Comparison of ENCODE assay signal across 21 cellular contexts in genomic region chr2:68060652-68061051, GRCh38. TPM values are rescaled to one million over a fixed set of nuclear protein-coding genes. Genes with fewer than 3 reads are reported as not detected.
DNase-seq lines count a peak whose midpoint lies in the region; TF ChIP-seq lines count a peak whose summit lies in the region.
"Had no signal": no experiment of that assay in that cellular context is flagged by ENCODE, and none has a peak within 500 bp of the region (broad histone marks: within the 10 kb centered on the region; RNA-seq: fewer than 3 reads in every experiment).

No MANE protein-coding gene starts in this region.

- H3K4me1 Mint-ChIP-seq in CD4-positive, alpha-beta memory T cell, result peaks cover 43 to 69% (median 53%) of the 10 kb centered on the region in 4 donors
- H3K4me1 Mint-ChIP-seq in nephron progenitor cell, result peaks cover 27% of the 10 kb centered on the region

- no peaks in the 10 kb centered on the region for H3K9me2 ChIP-seq in Loucy (replicated peaks; ENCODE audit: low read depth, low read length)

- no peak for DNase-seq in CD4-positive, alpha-beta memory T cell
- DNase-seq in epithelial cell of esophagus (ENCODE audit: low read depth) (peak; percentile 90), nephron progenitor cell (no peak), SHP77 (lab: John Stamatoyannopoulos, UW) (no peak), NCI-H510A (lab: John Stamatoyannopoulos, UW) (no peak), NCI-H748 treated with DMSO at 0.1 percent for 48 hours (lab: John Stamatoyannopoulos, UW) (no peak)
- DNase-seq: activated CD4-positive, alpha-beta T cell treated with anti-CD3 and anti-CD28 coated beads, Interleukin-2, amount 50 U/mL, for 1 hour; brain microvascular endothelial cell; effector memory CD4-positive, alpha-beta T cell; glutamatergic neuron; left cardiac atrium; mesendoderm; naive B cell; NCI-H1048; NCI-H2029; NCI-H2227 treated with DMSO at 0.1 percent for 48 hours; pancreas had no signal

- TF ChIP-seq CTCF in Loucy (conservative IDR thresholded peaks at IDR 0.05; ENCODE audit: low read length) (no peak), epithelial cell of esophagus (IDR thresholded peaks at IDR 0.05; ENCODE audit: insufficient read depth, low read depth, low read length, missing control alignments) (no peak), nephron progenitor cell (IDR thresholded peaks at IDR 0.05) (no peak)

- intact Hi-C loops in CD4-positive, alpha-beta memory T cell (cut with micrococcal nuclease), result no loop called here

- POLR2A ChIA-PET in CD4-positive, alpha-beta memory T cell (lab: Charles Lee; ENCODE audit: partially characterized antibody), result no interaction called here

- no peak overlapping the region for H3K27ac ChIP-seq in CD4-positive, alpha-beta memory T cell (ENCODE audit: low read depth, low read length)
- H3K27ac ChIP-seq: brain microvascular endothelial cell, KMS-11, pancreas, right atrium auricular region, VCaP had no signal

- no peak overlapping the region for H3K9ac ChIP-seq in Loucy (ENCODE audit: low read depth, low read length, poor library complexity, severe bottlenecking)
- H3K9ac ChIP-seq: KMS-11 had no signal

- H3K4me3 ChIP-seq in CD4-positive, alpha-beta memory T cell (ENCODE audit: low read length in 2 of 2), result no peak overlapping the region
- H3K4me3 ChIP-seq in Loucy (ENCODE audit: low read length, poor library complexity, severe bottlenecking), result peak overlapping the region; percentile 97
- H3K4me3 ChIP-seq in epithelial cell of esophagus (ENCODE audit: low read length), result no peak overlapping the region
- H3K4me3 ChIP-seq: pancreas, right atrium auricular region had no signal

- peaks cover 50% of the 10 kb centered on the region for H3K4me1 ChIP-seq in CD4-positive, alpha-beta memory T cell (ENCODE audit: insufficient read depth, low read length)
- H3K4me1 ChIP-seq in Loucy (ENCODE audit: insufficient read depth, low read length, poor library complexity, severe bottlenecking), result peaks cover 58% of the 10 kb centered on the region

- H3K9me3 ChIP-seq in CD4-positive, alpha-beta memory T cell (ENCODE audit: control insufficient read depth in 1 of 2, low read length in 2 of 2), result no peaks in the 10 kb centered on the region
- no peaks in the 10 kb centered on the region for H3K9me3 ChIP-seq in Loucy (ENCODE audit: insufficient read depth, low read depth, low read length)
- H3K9me3 ChIP-seq: pancreas, right atrium auricular region had no signal

- peaks cover 47% of the 10 kb centered on the region for H4K20me1 ChIP-seq in Loucy (ENCODE audit: insufficient read depth, low read length, poor library complexity, severe bottlenecking)

- H3K27ac Mint-ChIP-seq in CD4-positive, alpha-beta memory T cell, result peak overlapping the region in 3 of 7 donors; percentile 10 to 36 (median 11)
- H3K27ac Mint-ChIP-seq in nephron progenitor cell, result no peak overlapping the region

- H3K36me3 Mint-ChIP-seq in CD4-positive, alpha-beta memory T cell, result peaks cover 5 to 16% of the 10 kb centered on the region in 2 donors
- peaks cover 7% of the 10 kb centered on the region for H3K36me3 Mint-ChIP-seq in nephron progenitor cell (ENCODE audit: low read depth)

- H3K27me3 ChIP-seq in CD4-positive, alpha-beta memory T cell (ENCODE audit: insufficient read depth, low read length), result no peaks in the 10 kb centered on the region
- H3K27me3 ChIP-seq in Loucy (ENCODE audit: insufficient read depth, low read length, poor library complexity, severe bottlenecking), result no peaks in the 10 kb centered on the region
- H3K27me3 ChIP-seq: brain microvascular endothelial cell, pancreas, right atrium auricular region had no signal

- H3K4me2 ChIP-seq in Loucy (ENCODE audit: low read depth, low read length, poor library complexity, severe bottlenecking), result peak overlapping the region; percentile 92

- H2AFZ ChIP-seq in Loucy (ENCODE audit: low read length), result no peak overlapping the region

- no peaks in the 10 kb centered on the region for H3F3A ChIP-seq in Loucy (ENCODE audit: low read depth)

- peaks cover under 1 to 1% of the 10 kb centered on the region in 2 donors for H3K27me3 Mint-ChIP-seq in CD4-positive, alpha-beta memory T cell
- H3K27me3 Mint-ChIP-seq in nephron progenitor cell (ENCODE audit: low read depth, poor library complexity), result peaks cover 4% of the 10 kb centered on the region

- H3K9me3 Mint-ChIP-seq in CD4-positive, alpha-beta memory T cell, result peaks cover 0 to 2% (median 0%) of the 10 kb centered on the region in 8 donors
- peaks cover 15% of the 10 kb centered on the region for H3K9me3 Mint-ChIP-seq in nephron progenitor cell
- H3K9me3 Mint-ChIP-seq: naive B cell had no signal

- CTCF ChIA-PET in CD4-positive, alpha-beta memory T cell (lab: Charles Lee; ENCODE audit: partially characterized antibody), result no interaction called here

- peaks cover 69% of the 10 kb centered on the region for H3K79me2 ChIP-seq in Loucy (ENCODE audit: insufficient read depth, low read length)

- H3K36me3 ChIP-seq in CD4-positive, alpha-beta memory T cell (ENCODE audit: insufficient read depth, low read length), result no peaks in the 10 kb centered on the region
- H3K36me3 ChIP-seq in Loucy (ENCODE audit: insufficient read depth, low read length), result no peaks in the 10 kb centered on the region
- H3K36me3 ChIP-seq: brain microvascular endothelial cell, pancreas, right atrium auricular region had no signal

- H3K4me3 Mint-ChIP-seq in CD4-positive, alpha-beta memory T cell, result peak overlapping the region in 5 of 8 donors; percentile 13 to 59 (median 21)
- H3K4me3 Mint-ChIP-seq in nephron progenitor cell, result peak overlapping the region; percentile 97

RNA-seq across cellular contexts. Expression of gene C1D, which starts 2.2 kb away (rescaled TPM):
- 10 to 100 TPM; 12.4 to 13.4 TPM for total RNA-seq in CD4-positive, alpha-beta memory T cell
- polyA plus RNA-seq in CD4-positive, alpha-beta memory T cell, result 10 to 100 TPM in 1 of 2 donors, 1 to 10 TPM in 1; 5.2 to 22.7 TPM
